ENCODE assay signal across 8 cellular contexts in genomic region chr20:45629496-45630100, GRCh38. TPM values are rescaled to one million over a fixed set of nuclear protein-coding genes. Genes with fewer than 3 reads are reported as not detected.
DNase-seq lines count a peak whose midpoint lies in the region; ATAC-seq and TF ChIP-seq lines count a peak whose summit lies in the region.

Gene WFDC10A (plus strand): TSS chr20:45629739. CDS start chr20:45629814, 75 bp downstream.

- ATAC-seq in foreskin keratinocyte = peak; percentile 95
- no peak for ATAC-seq in GM21360 (IDR thresholded peaks at IDR 0.05; ENCODE audit: unreplicated experiment)
- no peak for ATAC-seq in HG02840 (IDR thresholded peaks at IDR 0.05; ENCODE audit: low FRiP score, unreplicated experiment)

- H3K4me1 ChIP-seq in foreskin keratinocyte = no peaks in the 10 kb centered on the region

- no peak within 1 kb of the TSS for H3K27ac ChIP-seq in foreskin keratinocyte

- peaks cover 27% of the 10 kb centered on the region for H3K27me3 ChIP-seq in foreskin keratinocyte

- TF ChIP-seq CTCF in GM12872 (IDR thresholded peaks at IDR 0.05; ENCODE audit: insufficient read depth, low read depth, low read length) (peak; percentile 92), foreskin keratinocyte (conservative IDR thresholded peaks at IDR 0.05) (peak; percentile 76)

- DNase-seq in AG08396 (ENCODE audit: low spot score) (peak; percentile 69), NCI-H1105 (lab: John Stamatoyannopoulos, UW) (peak; percentile 7), foreskin keratinocyte (peak; percentile 22 to 49), pons (ENCODE audit: low spot score) (peak; percentile 37)
- peak; percentile 30 to 45 for DNase-seq in activated CD4-positive, alpha-beta T cell treated with anti-CD3 and anti-CD28 coated beads, Interleukin-2, amount 50 U/mL, for 48 hours

RNA-seq across cellular contexts. Expression of gene WFDC10A, which starts in this region (rescaled TPM):
- total RNA-seq in foreskin keratinocyte = not detected in 2 replicates
- polyA plus RNA-seq in foreskin keratinocyte = not detected in 2 replicates

Comparison
In these comparisons a context has a peak if more than half of its experiments do, and no peak if none do; other contexts are left out.
1. Peak in DNase-seq and ATAC-seq in foreskin keratinocyte; RNA of the gene not detected or under 1 TPM.
2. DNase-seq: peak in every context shown above with its lines; median percentile 69 in AG08396; 38 in activated CD4-positive, alpha-beta T cell treated with anti-CD3 and anti-CD28 coated beads, Interleukin-2, amount 50 U/mL, for 48 hours; 37 in pons; 36 in foreskin keratinocyte; 7 in NCI-H1105.